Comparison of ENCODE assay signal across 1 cellular context in the genomic region with DNA sequence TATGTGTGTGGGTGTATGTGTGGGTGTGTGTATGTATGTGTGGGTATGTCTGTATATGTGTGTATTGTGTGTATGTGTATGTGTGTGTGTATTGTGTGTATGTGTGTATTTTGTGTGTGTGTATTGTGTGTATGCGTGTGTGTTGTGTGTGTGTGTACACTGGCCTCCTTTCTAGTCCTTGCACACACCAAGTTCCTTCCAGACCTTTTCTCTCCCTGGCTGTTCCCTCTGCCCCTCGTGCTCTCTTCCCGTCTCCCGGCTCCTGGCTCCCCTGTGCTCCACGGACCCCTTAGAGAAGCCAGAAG.
TF ChIP-seq lines count a peak whose summit lies in the region.

No MANE protein-coding gene starts in this region.

TF ChIP-seq in HepG2, 621 proteins besides CTCF, POLR2A, EP300 and RAD21 (continued from another document):
- no peak for TF ChIP-seq ATF2 (CRISPR knock-in tag; IDR thresholded peaks at IDR 0.05)
- TF ChIP-seq PHF8 (CRISPR knock-in tag; IDR thresholded peaks at IDR 0.05) = no peak
- TF ChIP-seq, protein P1, sequence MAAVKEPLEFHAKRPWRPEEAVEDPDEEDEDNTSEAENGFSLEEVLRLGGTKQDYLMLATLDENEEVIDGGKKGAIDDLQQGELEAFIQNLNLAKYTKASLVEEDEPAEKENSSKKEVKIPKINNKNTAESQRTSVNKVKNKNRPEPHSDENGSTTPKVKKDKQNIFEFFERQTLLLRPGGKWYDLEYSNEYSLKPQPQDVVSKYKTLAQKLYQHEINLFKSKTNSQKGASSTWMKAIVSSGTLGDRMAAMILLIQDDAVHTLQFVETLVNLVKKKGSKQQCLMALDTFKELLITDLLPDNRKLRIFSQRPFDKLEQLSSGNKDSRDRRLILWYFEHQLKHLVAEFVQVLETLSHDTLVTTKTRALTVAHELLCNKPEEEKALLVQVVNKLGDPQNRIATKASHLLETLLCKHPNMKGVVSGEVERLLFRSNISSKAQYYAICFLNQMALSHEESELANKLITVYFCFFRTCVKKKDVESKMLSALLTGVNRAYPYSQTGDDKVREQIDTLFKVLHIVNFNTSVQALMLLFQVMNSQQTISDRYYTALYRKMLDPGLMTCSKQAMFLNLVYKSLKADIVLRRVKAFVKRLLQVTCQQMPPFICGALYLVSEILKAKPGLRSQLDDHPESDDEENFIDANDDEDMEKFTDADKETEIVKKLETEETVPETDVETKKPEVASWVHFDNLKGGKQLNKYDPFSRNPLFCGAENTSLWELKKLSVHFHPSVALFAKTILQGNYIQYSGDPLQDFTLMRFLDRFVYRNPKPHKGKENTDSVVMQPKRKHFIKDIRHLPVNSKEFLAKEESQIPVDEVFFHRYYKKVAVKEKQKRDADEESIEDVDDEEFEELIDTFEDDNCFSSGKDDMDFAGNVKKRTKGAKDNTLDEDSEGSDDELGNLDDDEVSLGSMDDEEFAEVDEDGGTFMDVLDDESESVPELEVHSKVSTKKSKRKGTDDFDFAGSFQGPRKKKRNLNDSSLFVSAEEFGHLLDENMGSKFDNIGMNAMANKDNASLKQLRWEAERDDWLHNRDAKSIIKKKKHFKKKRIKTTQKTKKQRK (IDR thresholded peaks at IDR 0.05; ENCODE audit: low read length) = no peak
- TF ChIP-seq BHLHE40 (IDR thresholded peaks at IDR 0.05; ENCODE audit: low read length) = no peak
- TF ChIP-seq FOXO4 (CRISPR knock-in tag; conservative IDR thresholded peaks at IDR 0.05) = 0 out of 2 replicates have a peak, but pooled peaks have one; percentile 10
- 0 out of 2 replicates have a peak, but pooled peaks have one; percentile 38 for TF ChIP-seq ZZZ3 (CRISPR knock-in tag; IDR thresholded peaks at IDR 0.05; ENCODE audit: borderline replicate concordance)
- TF ChIP-seq ZMYM4 (CRISPR knock-in tag; IDR thresholded peaks at IDR 0.05) = no peak
- TF ChIP-seq, protein P2, sequence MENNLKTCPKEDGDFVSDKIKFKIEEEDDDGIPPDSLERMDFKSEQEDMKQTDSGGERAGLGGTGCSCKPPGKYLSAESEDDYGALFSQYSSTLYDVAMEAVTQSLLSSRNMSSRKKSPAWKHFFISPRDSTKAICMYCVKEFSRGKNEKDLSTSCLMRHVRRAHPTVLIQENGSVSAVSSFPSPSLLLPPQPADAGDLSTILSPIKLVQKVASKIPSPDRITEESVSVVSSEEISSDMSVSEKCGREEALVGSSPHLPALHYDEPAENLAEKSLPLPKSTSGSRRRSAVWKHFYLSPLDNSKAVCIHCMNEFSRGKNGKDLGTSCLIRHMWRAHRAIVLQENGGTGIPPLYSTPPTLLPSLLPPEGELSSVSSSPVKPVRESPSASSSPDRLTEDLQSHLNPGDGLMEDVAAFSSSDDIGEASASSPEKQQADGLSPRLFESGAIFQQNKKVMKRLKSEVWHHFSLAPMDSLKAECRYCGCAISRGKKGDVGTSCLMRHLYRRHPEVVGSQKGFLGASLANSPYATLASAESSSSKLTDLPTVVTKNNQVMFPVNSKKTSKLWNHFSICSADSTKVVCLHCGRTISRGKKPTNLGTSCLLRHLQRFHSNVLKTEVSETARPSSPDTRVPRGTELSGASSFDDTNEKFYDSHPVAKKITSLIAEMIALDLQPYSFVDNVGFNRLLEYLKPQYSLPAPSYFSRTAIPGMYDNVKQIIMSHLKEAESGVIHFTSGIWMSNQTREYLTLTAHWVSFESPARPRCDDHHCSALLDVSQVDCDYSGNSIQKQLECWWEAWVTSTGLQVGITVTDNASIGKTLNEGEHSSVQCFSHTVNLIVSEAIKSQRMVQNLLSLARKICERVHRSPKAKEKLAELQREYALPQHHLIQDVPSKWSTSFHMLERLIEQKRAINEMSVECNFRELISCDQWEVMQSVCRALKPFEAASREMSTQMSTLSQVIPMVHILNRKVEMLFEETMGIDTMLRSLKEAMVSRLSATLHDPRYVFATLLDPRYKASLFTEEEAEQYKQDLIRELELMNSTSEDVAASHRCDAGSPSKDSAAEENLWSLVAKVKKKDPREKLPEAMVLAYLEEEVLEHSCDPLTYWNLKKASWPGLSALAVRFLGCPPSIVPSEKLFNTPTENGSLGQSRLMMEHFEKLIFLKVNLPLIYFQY (CRISPR knock-in tag; IDR thresholded peaks at IDR 0.05; ENCODE audit: borderline replicate concordance) = no peak
- TF ChIP-seq, protein P3, sequence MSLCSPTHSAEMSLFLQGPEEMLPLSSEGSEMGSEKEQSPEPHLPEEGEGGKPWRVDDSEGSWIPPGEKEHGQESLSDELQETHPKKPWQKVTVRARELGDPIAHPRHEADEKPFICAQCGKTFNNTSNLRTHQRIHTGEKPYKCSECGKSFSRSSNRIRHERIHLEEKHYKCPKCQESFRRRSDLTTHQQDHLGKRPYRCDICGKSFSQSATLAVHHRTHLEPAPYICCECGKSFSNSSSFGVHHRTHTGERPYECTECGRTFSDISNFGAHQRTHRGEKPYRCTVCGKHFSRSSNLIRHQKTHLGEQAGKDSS (CRISPR knock-in tag; IDR thresholded peaks at IDR 0.05; ENCODE audit: borderline replicate concordance, low read depth) = peak; percentile 14; the same call in 1 of the 2 replicates
- no peak for TF ChIP-seq SAFB2 (CRISPR knock-in tag; IDR thresholded peaks at IDR 0.05; ENCODE audit: borderline replicate concordance, low read depth)
- no peak for TF ChIP-seq ZNF441 (CRISPR knock-in tag; IDR thresholded peaks at IDR 0.05; ENCODE audit: borderline replicate concordance)
- TF ChIP-seq, protein P4, sequence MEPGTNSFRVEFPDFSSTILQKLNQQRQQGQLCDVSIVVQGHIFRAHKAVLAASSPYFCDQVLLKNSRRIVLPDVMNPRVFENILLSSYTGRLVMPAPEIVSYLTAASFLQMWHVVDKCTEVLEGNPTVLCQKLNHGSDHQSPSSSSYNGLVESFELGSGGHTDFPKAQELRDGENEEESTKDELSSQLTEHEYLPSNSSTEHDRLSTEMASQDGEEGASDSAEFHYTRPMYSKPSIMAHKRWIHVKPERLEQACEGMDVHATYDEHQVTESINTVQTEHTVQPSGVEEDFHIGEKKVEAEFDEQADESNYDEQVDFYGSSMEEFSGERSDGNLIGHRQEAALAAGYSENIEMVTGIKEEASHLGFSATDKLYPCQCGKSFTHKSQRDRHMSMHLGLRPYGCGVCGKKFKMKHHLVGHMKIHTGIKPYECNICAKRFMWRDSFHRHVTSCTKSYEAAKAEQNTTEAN (CRISPR knock-in tag; conservative IDR thresholded peaks at IDR 0.05) = no peak
